Comparison of ENCODE assay signal across 1 cellular context in the genomic region with DNA sequence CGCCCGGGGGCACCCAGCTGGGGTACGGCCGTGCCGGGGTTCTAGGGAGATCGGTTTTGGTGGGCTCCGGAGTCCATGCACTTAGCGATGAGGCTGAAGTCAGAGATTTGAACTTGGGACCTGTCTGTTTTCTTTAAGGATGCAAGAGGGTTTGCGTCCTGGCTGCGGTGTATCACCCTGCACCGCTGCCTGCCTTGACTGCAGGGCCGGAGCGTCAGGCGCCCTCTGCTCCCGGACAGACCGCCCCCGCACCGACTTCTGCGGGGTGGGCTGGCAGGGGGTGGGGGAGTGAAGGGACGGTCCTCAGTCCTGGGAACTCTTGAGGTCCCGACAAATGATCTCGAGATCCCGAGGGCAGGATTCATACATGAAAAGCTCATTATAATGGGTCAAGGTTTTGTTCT.
TF ChIP-seq lines count a peak whose summit lies in the region.

No MANE protein-coding gene starts in this region.

TF ChIP-seq in SK-N-SH, 30 proteins besides CTCF, POLR2A, EP300 and RAD21 (continued from another document):
- TF ChIP-seq, protein P1, sequence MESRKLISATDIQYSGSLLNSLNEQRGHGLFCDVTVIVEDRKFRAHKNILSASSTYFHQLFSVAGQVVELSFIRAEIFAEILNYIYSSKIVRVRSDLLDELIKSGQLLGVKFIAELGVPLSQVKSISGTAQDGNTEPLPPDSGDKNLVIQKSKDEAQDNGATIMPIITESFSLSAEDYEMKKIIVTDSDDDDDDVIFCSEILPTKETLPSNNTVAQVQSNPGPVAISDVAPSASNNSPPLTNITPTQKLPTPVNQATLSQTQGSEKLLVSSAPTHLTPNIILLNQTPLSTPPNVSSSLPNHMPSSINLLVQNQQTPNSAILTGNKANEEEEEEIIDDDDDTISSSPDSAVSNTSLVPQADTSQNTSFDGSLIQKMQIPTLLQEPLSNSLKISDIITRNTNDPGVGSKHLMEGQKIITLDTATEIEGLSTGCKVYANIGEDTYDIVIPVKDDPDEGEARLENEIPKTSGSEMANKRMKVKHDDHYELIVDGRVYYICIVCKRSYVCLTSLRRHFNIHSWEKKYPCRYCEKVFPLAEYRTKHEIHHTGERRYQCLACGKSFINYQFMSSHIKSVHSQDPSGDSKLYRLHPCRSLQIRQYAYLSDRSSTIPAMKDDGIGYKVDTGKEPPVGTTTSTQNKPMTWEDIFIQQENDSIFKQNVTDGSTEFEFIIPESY (IDR thresholded peaks at IDR 0.05; ENCODE audit: borderline replicate concordance, low read depth): no peak
- TF ChIP-seq FOXM1 (IDR thresholded peaks at IDR 0.05; ENCODE audit: low read depth): no peak
- no peak for TF ChIP-seq RFX5 (IDR thresholded peaks at IDR 0.05; ENCODE audit: low read length)
- no peak for TF ChIP-seq TEAD4 (IDR thresholded peaks at IDR 0.05; ENCODE audit: borderline replicate concordance, insufficient read depth)
- no peak for TF ChIP-seq PBX3 (IDR thresholded peaks at IDR 0.05)
- no peak for TF ChIP-seq TAF1 (IDR thresholded peaks at IDR 0.05; ENCODE audit: borderline replicate concordance, low read depth, low read length)
- no peak for TF ChIP-seq ELF1 (IDR thresholded peaks at IDR 0.05)
- TF ChIP-seq FOSL2 (IDR thresholded peaks at IDR 0.05; ENCODE audit: borderline replicate concordance, low read depth): no peak
- no peak for TF ChIP-seq YY1 (IDR thresholded peaks at IDR 0.05; ENCODE audit: low read depth)
- TF ChIP-seq RXRA (IDR thresholded peaks at IDR 0.05; ENCODE audit: borderline replicate concordance, low read depth): no peak
- no peak for TF ChIP-seq EZH2phosphoT487 (IDR thresholded peaks at IDR 0.05; ENCODE audit: borderline replicate concordance, low read depth)
TF ChIP-seq in SK-N-SH: peak in this region for 0.
